In genomic region chr7:2622869-2623697, GRCh38 we compare ENCODE assay signal across 19 cellular contexts. TPM values are rescaled to one million over a fixed set of nuclear protein-coding genes. Genes with fewer than 3 reads are reported as not detected.
DNase-seq lines count a peak whose midpoint lies in the region; ATAC-seq and TF ChIP-seq lines count a peak whose summit lies in the region.
"Had no signal": no experiment of that assay in that cellular context is flagged by ENCODE, and none has a peak within 500 bp of the region (broad histone marks: within the 10 kb centered on the region; RNA-seq: fewer than 3 reads in every experiment).

No MANE protein-coding gene starts in this region.

- CTCF ChIA-PET in HCT116 (lab: Charles Lee), result no interaction called here

- H3K27ac ChIP-seq in HCT116 (ENCODE audit: low read depth, low read length), result no peak overlapping the region

- BruUV-seq in HCT116 (replicated peaks; lab: Mats Ljungman, UMichigan), result no TSS peak

- H3K4me3 Mint-ChIP-seq in osteocyte (ENCODE audit: unreplicated experiment), result no peak overlapping the region
- H3K4me3 Mint-ChIP-seq: activated naive CD8-positive, alpha-beta T cell treated with anti-CD3 and anti-CD28 coated beads, Interleukin-2, amount 50 U/mL, for 24 hours; central memory CD8-positive, alpha-beta T cell; endodermal cell; stimulated activated memory B cell treated with anti-CD40 and anti-IgM and Interleukin-4, amounts not matched to agents 10 μg/mL and 1 μg/mL and 100 μg/mL, for 72 hours had no signal

- 0 out of 2 replicates have a peak, but pooled peaks have one; percentile 17 for ATAC-seq in HCT116
- ATAC-seq in left lobe of liver, result peak; percentile 58
- ATAC-seq in GM18867 (IDR thresholded peaks at IDR 0.05; ENCODE audit: unreplicated experiment), result no peak
- ATAC-seq: activated CD4-positive, CD25-positive, alpha-beta regulatory T cell treated with anti-CD3 and anti-CD28 coated beads, Interleukin-2, amount 50 U/mL, for 24 hours; activated naive CD8-positive, alpha-beta T cell treated with anti-CD3 and anti-CD28 coated beads, Interleukin-2, amount 50 U/mL, for 24 hours; stimulated activated memory B cell treated with anti-CD40 and anti-IgM and Interleukin-4, amounts not matched to agents 10 μg/mL and 1 μg/mL and 100 μg/mL, for 72 hours had no signal

- no peak overlapping the region for H2AFZ ChIP-seq in HCT116 (ENCODE audit: low read depth, low read length, poor library complexity, severe bottlenecking)

- H3K9me2 ChIP-seq in HCT116 (ENCODE audit: insufficient read depth), result no peaks in the 10 kb centered on the region

- no peak overlapping the region for H3K4me3 ChIP-seq in HCT116 (replicated peaks in 1 of 2; ENCODE audit: low read depth in 1 of 2, low read length in 2 of 2)
- H3K4me3 ChIP-seq: tibial artery had no signal

- peak overlapping the region; percentile 23 for H3K27ac Mint-ChIP-seq in osteocyte (ENCODE audit: unreplicated experiment)
- H3K27ac Mint-ChIP-seq: activated naive CD8-positive, alpha-beta T cell treated with anti-CD3 and anti-CD28 coated beads, Interleukin-2, amount 50 U/mL, for 24 hours; activated T-helper 2 cell treated with anti-CD3 and anti-CD28 coated beads, Interferon-gamma antibody, Interleukin-2, Interleukin-4, amounts not matched to agents 10 μg/mL and 5 μg/mL and 100 μg/mL, durations not matched to agents 14 hours and 24 hours and 36 hours; progenitor cell of endocrine pancreas; stimulated activated memory B cell treated with anti-CD40 and anti-IgM and Interleukin-4, amounts not matched to agents 10 μg/mL and 1 μg/mL and 100 μg/mL, for 72 hours had no signal

- TF ChIP-seq RAD21 in HCT116 (IDR thresholded peaks at IDR 0.05; ENCODE audit: low read depth), result no peak

- DNase-seq in HCT116 (ENCODE audit: low read depth, low spot score) (no peak), UCSD-AML1 (lab: John Stamatoyannopoulos, UW; ENCODE audit: unreplicated experiment) (peak; percentile 15), left lobe of liver (ENCODE audit: low spot score) (no peak), osteocyte (ENCODE audit: extremely low spot score, unreplicated experiment) (no peak), mesenteric fat pad (ENCODE audit: low spot score) (no peak), C1 segment of cervical spinal cord (lab: John Stamatoyannopoulos, UW) (no peak)
- DNase-seq in activated T-cell treated with anti-CD3 and anti-CD28 coated beads, Interleukin-2, amount 50 U/mL, for 1 hour, result no peak
- DNase-seq: activated naive CD8-positive, alpha-beta T cell treated with anti-CD3 and anti-CD28 coated beads, Interleukin-2, amount 50 U/mL, for 24 hours; NCI-H1930; NCI-H524 had no signal

- H3K4me1 ChIP-seq in HCT116 (ENCODE audit: control insufficient read depth in 1 of 2, insufficient read depth in 2 of 2, low read length in 2 of 2), result peaks cover 0 to 3% of the 10 kb centered on the region in 2 experiments; a peak in 1 of 4 replicates

- H3K27me3 ChIP-seq in HCT116 (ENCODE audit: insufficient read depth, low read length), result no peaks in the 10 kb centered on the region
- H3K27me3 ChIP-seq: BE2C, tibial artery had no signal

- H3K27me3 Mint-ChIP-seq in osteocyte (ENCODE audit: unreplicated experiment), result no peaks in the 10 kb centered on the region
- H3K27me3 Mint-ChIP-seq: activated naive CD8-positive, alpha-beta T cell treated with anti-CD3 and anti-CD28 coated beads, Interleukin-2, amount 50 U/mL, for 24 hours; central memory CD8-positive, alpha-beta T cell; stimulated activated memory B cell treated with anti-CD40 and anti-IgM and Interleukin-4, amounts not matched to agents 10 μg/mL and 1 μg/mL and 100 μg/mL, for 72 hours had no signal

- RAD21 ChIA-PET in HCT116 (lab: Charles Lee; ENCODE audit: low non-redundant PET in 1 of 2, low total read pairs in 2 of 2, uncharacterized antibody in 2 of 2, unreplicated experiment in 2 of 2), result no interaction called here

- POLR2A ChIA-PET in HCT116 (lab: Charles Lee), result interaction anchor here (1.2 kb wide), 1 partner anchor 9 kb away, joined by 5 read pairs; the partner anchor contains the start of gene TTYH3

- no peak overlapping the region for H3K4me2 ChIP-seq in HCT116 (ENCODE audit: low read length)

- H3K9me3 ChIP-seq in HCT116 (ENCODE audit: control insufficient read depth in 1 of 2, insufficient read depth in 1 of 2, low read depth in 1 of 2, low read length in 2 of 2), result no peaks in the 10 kb centered on the region
- H3K9me3 ChIP-seq: BE2C, tibial artery had no signal

- TF ChIP-seq CTCF in HCT116 (IDR thresholded peaks at IDR 0.05 in 2 of 3, conservative IDR thresholded peaks at IDR 0.05 in 1 of 3; ENCODE audit: borderline replicate concordance in 1 of 3, insufficient read depth in 1 of 3, low read depth in 2 of 3, low read length in 2 of 3) (no peak), osteocyte (IDR thresholded peaks at IDR 0.05) (no peak)

- no peaks in the 10 kb centered on the region for H4K20me1 ChIP-seq in HCT116 (ENCODE audit: insufficient read depth)

- H3K79me2 ChIP-seq in HCT116 (ENCODE audit: insufficient read depth, low read length), result no peaks in the 10 kb centered on the region

- TF ChIP-seq POLR2A in HCT116 (IDR thresholded peaks at IDR 0.05; ENCODE audit: borderline replicate concordance, extremely low read depth, insufficient read depth, insufficient read length), result no peak

- no peak overlapping the region for H3K9ac ChIP-seq in HCT116 (ENCODE audit: low read length)

- intact Hi-C loops in HCT116 (cut with micrococcal nuclease), result no loop called here

- H3K36me3 Mint-ChIP-seq in osteocyte (ENCODE audit: unreplicated experiment), result no peaks in the 10 kb centered on the region
- H3K36me3 Mint-ChIP-seq: stimulated activated memory B cell treated with anti-CD40 and anti-IgM and Interleukin-4, amounts not matched to agents 10 μg/mL and 1 μg/mL and 100 μg/mL, for 72 hours had no signal

- no peaks in the 10 kb centered on the region for H3K9me3 Mint-ChIP-seq in osteocyte (ENCODE audit: unreplicated experiment)
- H3K9me3 Mint-ChIP-seq: activated naive CD8-positive, alpha-beta T cell treated with anti-CD3 and anti-CD28 coated beads, Interleukin-2, amount 50 U/mL, for 24 hours; activated T-helper 2 cell treated with anti-CD3 and anti-CD28 coated beads, Interferon-gamma antibody, Interleukin-2, Interleukin-4, amounts not matched to agents 10 μg/mL and 5 μg/mL and 100 μg/mL, durations not matched to agents 14 hours and 24 hours and 36 hours; central memory CD8-positive, alpha-beta T cell; stimulated activated memory B cell treated with anti-CD40 and anti-IgM and Interleukin-4, amounts not matched to agents 10 μg/mL and 1 μg/mL and 100 μg/mL, for 72 hours had no signal

- no peaks in the 10 kb centered on the region for H3K36me3 ChIP-seq in HCT116 (ENCODE audit: control insufficient read depth in 1 of 2, insufficient read depth in 2 of 2, low read length in 2 of 2)
- H3K36me3 ChIP-seq: BE2C, tibial artery had no signal

- peaks cover 55% of the 10 kb centered on the region for H3K4me1 Mint-ChIP-seq in osteocyte (ENCODE audit: unreplicated experiment)
- H3K4me1 Mint-ChIP-seq: activated naive CD8-positive, alpha-beta T cell treated with anti-CD3 and anti-CD28 coated beads, Interleukin-2, amount 50 U/mL, for 24 hours; central memory CD8-positive, alpha-beta T cell; stimulated activated memory B cell treated with anti-CD40 and anti-IgM and Interleukin-4, amounts not matched to agents 10 μg/mL and 1 μg/mL and 100 μg/mL, for 72 hours had no signal

TF ChIP-seq in HCT116, 20 proteins besides CTCF, POLR2A, EP300 and RAD21:
- TF ChIP-seq ELF1 (IDR thresholded peaks at IDR 0.05; ENCODE audit: borderline replicate concordance, low read depth) (no peak), CEBPB (IDR thresholded peaks at IDR 0.05; ENCODE audit: low read depth) (no peak), EZH2 (IDR thresholded peaks at IDR 0.05) (no peak), YY1 (IDR thresholded peaks at IDR 0.05; ENCODE audit: extremely low read depth, insufficient replicate concordance, low read depth, low read length) (no peak)
TF ChIP-seq in HCT116: peak in this region for 0.

RNA-seq across cellular contexts. Expression of gene TTYH3, which starts 8.7 kb away (rescaled TPM):
- total RNA-seq in HCT116 (2021; ENCODE audit: unreplicated experiment) (40.3 TPM), left lobe of liver (15.5 TPM), osteocyte (371 and 376 TPM in 2 replicates), mesenteric fat pad (107 TPM)
- polyA plus RNA-seq in HCT116 (2012), result 24.8 and 28.1 TPM in 2 replicates
